1 cellular context compared by ENCODE assay signal in the genomic region with DNA sequence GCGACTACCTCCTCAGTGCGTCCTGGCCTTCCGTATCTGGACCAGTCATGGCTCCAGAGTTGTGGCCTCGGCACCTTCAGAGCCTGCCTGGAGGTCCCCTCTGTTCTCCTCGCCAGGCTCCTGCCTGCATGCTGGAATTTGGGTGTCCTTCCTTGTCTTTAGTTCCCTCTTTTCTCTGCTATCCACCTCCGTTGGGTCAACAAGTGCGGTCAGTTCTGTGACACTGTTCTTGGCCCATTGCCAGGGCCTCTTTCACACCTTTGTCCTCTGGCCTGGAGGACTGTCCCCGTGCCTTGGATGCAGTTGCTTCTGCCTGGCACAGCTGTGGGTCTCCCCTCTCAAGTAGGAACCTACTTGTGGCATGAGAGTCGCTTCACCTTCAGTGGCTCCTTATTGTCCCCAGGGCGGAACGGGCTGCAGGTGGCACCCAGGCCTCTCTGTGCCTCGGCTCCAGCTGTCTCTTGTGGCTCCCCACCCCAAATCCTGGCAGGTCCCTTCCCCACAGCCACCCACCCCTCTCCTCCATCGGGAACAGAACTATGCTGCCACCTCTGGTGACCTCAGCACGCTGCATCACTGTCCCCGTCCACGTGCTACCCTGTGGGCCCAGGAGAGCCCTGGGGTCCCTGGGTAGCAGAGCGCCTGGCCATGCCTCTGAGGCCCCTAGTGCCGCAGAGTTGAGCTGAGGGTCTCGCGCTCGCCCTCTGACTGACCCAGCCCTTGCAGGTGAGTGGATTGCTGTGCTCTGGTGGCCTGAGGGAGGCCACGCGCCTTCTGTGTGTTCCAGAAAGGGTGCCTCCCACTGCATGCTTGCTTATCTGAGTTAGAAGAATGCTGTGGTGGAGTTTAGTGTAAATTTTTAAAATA.
TF ChIP-seq lines count a peak whose summit lies in the region.

No MANE protein-coding gene starts in this region.

TF ChIP-seq in HCT116, 20 proteins besides CTCF, POLR2A, EP300 and RAD21:
- TF ChIP-seq EGR1 (IDR thresholded peaks at IDR 0.05; ENCODE audit: low read depth) (no peak), ELF1 (IDR thresholded peaks at IDR 0.05; ENCODE audit: borderline replicate concordance, low read depth) (no peak), EZH2phosphoT487 (IDR thresholded peaks at IDR 0.05; ENCODE audit: borderline replicate concordance) (no peak), FOSL1 (IDR thresholded peaks at IDR 0.05; ENCODE audit: low read depth) (no peak)
- TF ChIP-seq, protein P1, sequence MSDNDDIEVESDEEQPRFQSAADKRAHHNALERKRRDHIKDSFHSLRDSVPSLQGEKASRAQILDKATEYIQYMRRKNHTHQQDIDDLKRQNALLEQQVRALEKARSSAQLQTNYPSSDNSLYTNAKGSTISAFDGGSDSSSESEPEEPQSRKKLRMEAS (IDR thresholded peaks at IDR 0.05) = peak; percentile 36; the same call in 1 of the 2 replicates
